Comparison of ENCODE assay signal across 10 cellular contexts in the genomic region with DNA sequence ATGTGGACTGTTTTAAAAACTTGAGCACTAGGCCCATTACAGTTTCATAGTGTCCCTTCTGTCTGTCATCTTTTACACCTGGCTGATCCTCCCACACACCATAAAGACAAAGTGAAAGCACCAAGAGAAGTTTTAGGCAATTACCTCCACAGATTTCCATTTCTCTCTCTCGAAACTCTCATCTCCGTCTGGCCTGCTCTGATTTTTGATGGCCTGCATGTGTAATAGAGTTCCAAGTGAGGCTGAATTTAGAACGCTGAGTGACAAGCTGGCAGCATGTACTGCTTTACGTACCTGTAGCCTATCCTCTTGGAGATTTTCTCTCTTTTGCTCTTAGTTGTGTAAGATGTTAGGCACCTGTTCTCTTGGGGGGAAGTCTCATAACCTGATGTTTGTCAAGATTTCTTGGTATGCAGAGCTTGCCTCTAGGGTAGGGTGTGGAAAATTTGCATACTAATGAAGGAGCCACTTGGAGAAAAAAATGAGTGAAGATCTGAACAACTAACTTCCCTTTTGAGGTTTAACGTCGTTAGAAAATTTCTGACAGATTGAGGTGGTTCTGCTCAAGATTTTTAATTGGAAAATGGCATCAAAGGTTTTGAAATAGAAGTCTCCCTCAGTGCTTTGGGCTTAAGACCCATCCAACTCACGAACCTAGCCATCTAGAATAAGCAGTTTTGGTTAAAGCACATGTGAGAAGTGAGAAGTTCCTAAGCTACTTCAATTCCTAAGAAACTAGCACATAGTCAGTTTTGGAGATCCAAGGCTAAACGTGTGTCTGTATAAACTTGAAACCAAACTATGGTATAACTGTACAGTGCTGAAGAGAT. TPM values are rescaled to one million over a fixed set of nuclear protein-coding genes. Genes with fewer than 3 reads are reported as not detected.
DNase-seq lines count a peak whose midpoint lies in the region; ATAC-seq, FAIRE-seq and TF ChIP-seq lines count a peak whose summit lies in the region.
"Had no signal": no experiment of that assay in that cellular context is flagged by ENCODE, and none has a peak within 500 bp of the region (broad histone marks: within the 10 kb centered on the region; RNA-seq: fewer than 3 reads in every experiment).

No MANE protein-coding gene starts in this region.

- no TSS peak for BruUV-seq in K562 (replicated peaks; lab: Mats Ljungman, UMichigan)

- H3K27me3 ChIP-seq in K562 (ENCODE audit: control insufficient read depth in 2 of 2, insufficient read depth in 2 of 2, low read length in 2 of 2) = no peaks in the 10 kb centered on the region

- no peaks in the 10 kb centered on the region for H3K79me2 ChIP-seq in K562 (ENCODE audit: control insufficient read depth, insufficient read depth, low read length)

- H3K4me3 Mint-ChIP-seq in progenitor cell of endocrine pancreas (ENCODE audit: low read depth) = no peak overlapping the region
- H3K4me3 Mint-ChIP-seq: neural crest cell had no signal

- intact Hi-C loops in K562 (cut with micrococcal nuclease) = no loop called here

- H3K4me3 ChIP-seq in K562 = no peak overlapping the region

- no peaks in the 10 kb centered on the region for H3K36me3 ChIP-seq in K562 (ENCODE audit: control insufficient read depth, insufficient read depth, low read length)

- no peak overlapping the region for H2AFZ ChIP-seq in K562 (ENCODE audit: low read depth, low read length)

- no peak for TF ChIP-seq RAD21 in K562 (CRISPR knock-in tag; conservative IDR thresholded peaks at IDR 0.05 in 1 of 2, IDR thresholded peaks at IDR 0.05 in 1 of 2)

- H3K9ac ChIP-seq in K562 (ENCODE audit: insufficient read depth in 1 of 2, low read depth in 2 of 2, low read length in 2 of 2) = no peak overlapping the region

- TF ChIP-seq CTCF in K562 (IDR thresholded peaks at IDR 0.05 in 2 of 3, conservative IDR thresholded peaks at IDR 0.05 in 1 of 3; ENCODE audit: insufficient read depth in 2 of 3, low read depth in 1 of 3, low read length in 3 of 3) = no peak
- TF ChIP-seq CTCF in progenitor cell of endocrine pancreas (IDR thresholded peaks at IDR 0.05; ENCODE audit: unreplicated experiment) = no peak

- H4K20me1 ChIP-seq in K562 (replicated peaks; ENCODE audit: control insufficient read depth, insufficient read depth, low read length) = no peaks in the 10 kb centered on the region

- no peaks in the 10 kb centered on the region for H3K9me3 ChIP-seq in K562 (replicated peaks; ENCODE audit: control insufficient read depth, insufficient read depth, low read depth, low read length)

- H3K9me3 Mint-ChIP-seq in progenitor cell of endocrine pancreas (ENCODE audit: low read depth) = peaks cover 12% of the 10 kb centered on the region

- in situ Hi-C loops in K562 (cut with MboI) = no loop called here

- no peak overlapping the region for H3K27ac ChIP-seq in K562 (ENCODE audit: extremely low read depth, low read depth, low read length)

- DNase-seq in K562 (ENCODE audit: extremely low read depth in 1 of 4, low spot score in 3 of 4) (no peak), globus pallidus (ENCODE audit: low spot score) (no peak), cerebellum (ENCODE audit: low spot score) (no peak), NCI-H128 (lab: John Stamatoyannopoulos, UW; ENCODE audit: unreplicated experiment) (no peak), progenitor cell of endocrine pancreas (ENCODE audit: low spot score, unreplicated experiment) (no peak)
- DNase-seq: HCEC 1CT had no signal

- TF ChIP-seq POLR2A in K562 (conservative IDR thresholded peaks at IDR 0.05) = no peak

- H3K9me1 ChIP-seq in K562 (ENCODE audit: control insufficient read depth, insufficient read depth, low read length) = no peaks in the 10 kb centered on the region

- H3K4me1 ChIP-seq in K562 (replicated peaks in 1 of 2; ENCODE audit: control insufficient read depth in 2 of 2, insufficient read depth in 2 of 2, low read length in 2 of 2) = no peaks in the 10 kb centered on the region

- ATAC-seq in GM18519 (IDR thresholded peaks at IDR 0.05; ENCODE audit: low FRiP score, unreplicated experiment) (peak; percentile 68), GM21529 (IDR thresholded peaks at IDR 0.05; ENCODE audit: unreplicated experiment) (peak; percentile 88), HG03521 (IDR thresholded peaks at IDR 0.05; ENCODE audit: unreplicated experiment) (peak; percentile 80), K562 (no peak)

- no peaks in the 10 kb centered on the region for H3K27me3 Mint-ChIP-seq in progenitor cell of endocrine pancreas

- TF ChIP-seq EP300 in K562 (IDR thresholded peaks at IDR 0.05; ENCODE audit: low read length) = no peak

- no peak overlapping the region for H3K4me2 ChIP-seq in K562 (ENCODE audit: insufficient read depth, low read length)

- no peak for FAIRE-seq in K562 (lab: Jason Lieb, UNC)

- WGBS in K562 (ENCODE audit: insufficient coverage, low coverage, missing lambda C conversion rate) = under 1% methylated on average over 8 of the region's 8 CpGs

- no peaks in the 10 kb centered on the region for H3K36me3 Mint-ChIP-seq in progenitor cell of endocrine pancreas (ENCODE audit: insufficient read depth)

- H3K4me1 Mint-ChIP-seq in progenitor cell of endocrine pancreas (ENCODE audit: low read depth) = no peaks in the 10 kb centered on the region
- H3K4me1 Mint-ChIP-seq: neural crest cell had no signal

- H3K27ac Mint-ChIP-seq in progenitor cell of endocrine pancreas = no peak overlapping the region

- POLR2A ChIA-PET in K562 (lab: Yijun Ruan, JAX) = interaction anchor here (0.6 kb wide), 3 partner anchors 17 to 424 kb away, joined by 3 read pairs; no protein-coding TSS in a partner anchor

- CTCF ChIA-PET in K562 (lab: Yijun Ruan, JAX; ENCODE audit: low intra/inter-chr PET ratio) = no interaction called here

TF ChIP-seq in K562, 482 proteins besides CTCF, POLR2A, EP300 and RAD21:
- TF ChIP-seq TBP (optimal IDR thresholded peaks at IDR 0.05; ENCODE audit: low read depth, low read length) = peak; percentile 43
- no peak for TF ChIP-seq FOXM1 (IDR thresholded peaks at IDR 0.05; ENCODE audit: low read depth)
- TF ChIP-seq FOXM1 (CRISPR knock-in tag; IDR thresholded peaks at IDR 0.05; ENCODE audit: low read depth) = no peak
- TF ChIP-seq ZNF384 (IDR thresholded peaks at IDR 0.05; ENCODE audit: low read depth, low read length) = no peak
- no peak for TF ChIP-seq ZNF75A (CRISPR knock-in tag; IDR thresholded peaks at IDR 0.05)
- TF ChIP-seq ZNF224 (CRISPR knock-in tag; IDR thresholded peaks at IDR 0.05) = no peak
- no peak for TF ChIP-seq BRD4 (IDR thresholded peaks at IDR 0.05)

RNA-seq across cellular contexts. Expression of a gene that starts 57.6 kb away (rescaled TPM):
- 36.0 and 67.3 TPM in 2 replicates for total RNA-seq in K562 (2011; cell fraction: chromatin; rRNA removed; ENCODE audit: low replicate concordance)
- 18.2 and 23.0 TPM in 2 replicates for total RNA-seq in K562 (2011; cell fraction: nucleolus; rRNA removed)
- total RNA-seq in K562 (2011; cell fraction: nucleoplasm; rRNA removed) = 28.0 and 47.9 TPM in 2 replicates
- 22.7 and 30.1 TPM in 2 replicates for total RNA-seq in K562 (2014; rRNA removed)
- 44.0 and 49.6 TPM in 2 replicates for total RNA-seq in K562 (2014; rRNA removed; fragmentation: Illumina TruSeq; extraction: Trizol)
- 26.8 and 31.5 TPM in 2 replicates for total RNA-seq in K562 (2015; rRNA removed; fragmentation: Illumina TruSeq; extraction: Trizol)
- total RNA-seq in K562 (2021) = 34.4 and 35.2 TPM in 2 replicates
- 43.4 and 55.6 TPM in 2 replicates for polyA plus RNA-seq in K562 (2011; rRNA removed)
- polyA plus RNA-seq in K562 (2011; cell fraction: cytosol; rRNA removed) = 16.8 and 24.6 TPM in 2 replicates
- polyA plus RNA-seq in K562 (2011; cell fraction: nucleus; rRNA removed) = 25.0 and 38.2 TPM in 2 replicates
- polyA plus RNA-seq in K562 (2012) = 27.1 and 28.9 TPM in 2 replicates
- 31.1 TPM in 2 replicates for polyA plus RNA-seq in K562 (2014; fragmentation: Illumina TruSeq; extraction: Trizol)
- polyA plus RNA-seq in K562 (2014; fragmentation: Nextera tagmentation; extraction: Ambion mirVana) = 10 to 100 TPM; 27.2 to 28.2 TPM
- polyA plus RNA-seq in K562 (2014; rRNA removed) = 32.9 and 40.5 TPM in 2 replicates
- 65.7 and 69.3 TPM in 2 replicates for polyA minus RNA-seq in K562 (2011; rRNA and poly(A)+ RNA removed)
- 20.5 and 24.0 TPM in 2 replicates for polyA minus RNA-seq in K562 (2011; cell fraction: cytosol; rRNA and poly(A)+ RNA removed)
- polyA minus RNA-seq in K562 (2011; cell fraction: nucleus; rRNA and poly(A)+ RNA removed) = 33.1 and 51.1 TPM in 2 replicates
- 65.2 TPM for total RNA-seq in cerebellum
- total RNA-seq in progenitor cell of endocrine pancreas = 24.4 and 25.7 TPM in 2 replicates
